Comparison of ENCODE assay signal across 8 cellular contexts in genomic region chr10:27240891-27241639, GRCh38. TPM values are rescaled to one million over a fixed set of nuclear protein-coding genes. Genes with fewer than 3 reads are reported as not detected.
DNase-seq lines count a peak whose midpoint lies in the region; ATAC-seq and TF ChIP-seq lines count a peak whose summit lies in the region.

No MANE protein-coding gene starts in this region.

- no peaks in the 10 kb centered on the region for H3K27me3 ChIP-seq in right cardiac atrium (ENCODE audit: control insufficient read depth, insufficient read depth)
- H3K27me3 ChIP-seq in rectal smooth muscle tissue (ENCODE audit: control insufficient read depth, insufficient read depth, low read length): no peaks in the 10 kb centered on the region

- H3K4me3 ChIP-seq in right cardiac atrium (ENCODE audit: low read length) (peak overlapping the region; percentile 69), rectal smooth muscle tissue (ENCODE audit: low read length) (peak overlapping the region; percentile 81)

- POLR2A ChIA-PET in GM10248 (lab: Yijun Ruan, JAX): no interaction called here

- ATAC-seq in HG02759 (IDR thresholded peaks at IDR 0.05; ENCODE audit: unreplicated experiment) (peak; percentile 15), right cardiac atrium (peak; percentile 10 to 11), HG03565 (IDR thresholded peaks at IDR 0.05; ENCODE audit: unreplicated experiment) (no peak)

- 4% methylated on average over 49 of the region's 49 CpGs for WGBS in right cardiac atrium

- no peaks in the 10 kb centered on the region for H3K9me3 ChIP-seq in right cardiac atrium (ENCODE audit: control insufficient read depth, low read length)

- intact Hi-C loops in right cardiac atrium (cut with DNase I): no loop called here

- peak overlapping the region; percentile 96 for H3K9ac ChIP-seq in rectal smooth muscle tissue (ENCODE audit: low read length)

- DNase-seq in GM10248 (ENCODE audit: extremely low spot score) (peak; percentile 22), NOMO-1 treated with DMSO at 0.1 percent for 48 hours (lab: John Stamatoyannopoulos, UW; ENCODE audit: unreplicated experiment) (peak; percentile 66), right cardiac atrium (peak; percentile 32 to 67 (median 58))

- CTCF ChIA-PET in GM10248 (lab: Yijun Ruan, JAX): interaction anchor here (1.9 to 2.4 kb wide), 2 partner anchors 11 to 17 kb away, joined by 7 to 11 read pairs; no protein-coding TSS in a partner anchor

- H3K4me1 ChIP-seq in right cardiac atrium (ENCODE audit: control insufficient read depth, insufficient read depth, low read length): peaks cover 6% of the 10 kb centered on the region
- peaks cover 9% of the 10 kb centered on the region for H3K4me1 ChIP-seq in rectal smooth muscle tissue (ENCODE audit: control insufficient read depth, insufficient read depth, low read length)

- H3K27ac ChIP-seq in 22Rv1 (peak overlapping the region; percentile 100), angular gyrus (ENCODE audit: low read depth, low read length) (peak overlapping the region; percentile 97), right cardiac atrium (ENCODE audit: low read length) (peak overlapping the region; percentile 99), rectal smooth muscle tissue (ENCODE audit: low read depth, low read length) (peak overlapping the region; percentile 98)

- no peak for TF ChIP-seq CTCF in 22Rv1 (IDR thresholded peaks at IDR 0.05)
- TF ChIP-seq CTCF in GM10248 (IDR thresholded peaks at IDR 0.05; ENCODE audit: control extremely low read depth, extremely low read depth, low read depth, missing control alignments): no peak

- no peaks in the 10 kb centered on the region for H3K36me3 ChIP-seq in rectal smooth muscle tissue (ENCODE audit: control insufficient read depth, insufficient read depth, low read length)

RNA-seq across cellular contexts. Expression of gene ACBD5, which starts 0.5 kb away (rescaled TPM):
- 10 to 100 TPM; 36.7 to 44.8 (median 38.1) TPM for total RNA-seq in right cardiac atrium
- polyA plus RNA-seq in right cardiac atrium: 16.8 TPM
